In the genomic region with DNA sequence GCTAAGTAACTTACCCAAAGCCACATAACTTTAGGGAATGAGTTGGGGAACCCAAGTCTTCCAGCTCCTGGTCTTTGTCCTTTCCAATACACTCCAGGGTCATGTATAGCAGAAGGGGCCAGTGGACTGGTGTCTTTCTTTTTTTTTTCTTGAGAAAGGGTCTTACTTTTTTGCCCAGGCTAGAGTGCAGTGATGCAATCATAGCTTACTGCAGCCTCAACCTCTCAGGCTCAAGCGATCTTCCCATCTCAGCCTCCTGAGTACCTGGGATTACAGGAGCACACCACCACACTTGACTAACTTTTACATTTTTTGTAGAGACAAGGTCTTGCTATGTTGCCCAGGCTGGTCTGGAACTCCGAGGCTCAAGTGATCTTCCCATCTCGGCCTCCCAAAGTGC, we compare ENCODE assay signal across 12 cellular contexts.
"Had no signal": no experiment of that assay in that cellular context is flagged by ENCODE, and none has a peak within 500 bp of the region (broad histone marks: within the 10 kb centered on the region; RNA-seq: fewer than 3 reads in every experiment).

No MANE protein-coding gene starts in this region.

- DNase-seq: activated naive CD4-positive, alpha-beta T cell treated with anti-CD3 and anti-CD28 coated beads for 36 hours; activated T-cell treated with anti-CD3 and anti-CD28 coated beads for 4 hours; esophagus squamous epithelium; heart right ventricle; left lung; mesendoderm; T1000; transverse colon had no signal

- FAIRE-seq: islet of Langerhans had no signal

- H3K27ac Mint-ChIP-seq: activated naive CD4-positive, alpha-beta T cell treated with anti-CD3 and anti-CD28 coated beads for 36 hours; activated T-helper 17 cell treated with anti-CD3 and anti-CD28 coated beads, Interleukin-2, amount 50 U/mL, for 72 hours; stimulated activated effector memory CD8-positive, alpha-beta T cell treated with anti-CD3 and anti-CD28 coated beads, Interleukin-12 subunit alpha, Interleukin-12 subunit beta, amount 100 ng/mL, for 72 hours had no signal

- H3K36me3 Mint-ChIP-seq: stimulated activated effector memory CD8-positive, alpha-beta T cell treated with anti-CD3 and anti-CD28 coated beads, Interleukin-12 subunit alpha, Interleukin-12 subunit beta, amount 100 ng/mL, for 72 hours had no signal

- ATAC-seq: stimulated activated effector memory CD8-positive, alpha-beta T cell treated with anti-CD3 and anti-CD28 coated beads, Interleukin-12 subunit alpha, Interleukin-12 subunit beta, amount 100 ng/mL, for 72 hours had no signal

- H3K27me3 ChIP-seq: adrenal gland, heart right ventricle, left lung, transverse colon had no signal

- H3K36me3 ChIP-seq: adrenal gland, esophagus squamous epithelium, heart right ventricle, left lung, transverse colon had no signal

- H3K9me3 Mint-ChIP-seq: activated naive CD4-positive, alpha-beta T cell treated with anti-CD3 and anti-CD28 coated beads for 36 hours; activated T-helper 17 cell treated with anti-CD3 and anti-CD28 coated beads, Interleukin-2, amount 50 U/mL, for 72 hours; stimulated activated effector memory CD8-positive, alpha-beta T cell treated with anti-CD3 and anti-CD28 coated beads, Interleukin-12 subunit alpha, Interleukin-12 subunit beta, amount 100 ng/mL, for 72 hours had no signal

- H3K9me3 ChIP-seq: adrenal gland, esophagus squamous epithelium, heart right ventricle, left lung, transverse colon had no signal

- H3K27me3 Mint-ChIP-seq: activated T-helper 17 cell treated with anti-CD3 and anti-CD28 coated beads, Interleukin-2, amount 50 U/mL, for 72 hours had no signal

- H3K4me1 Mint-ChIP-seq: activated T-helper 17 cell treated with anti-CD3 and anti-CD28 coated beads, Interleukin-2, amount 50 U/mL, for 72 hours; stimulated activated effector memory CD8-positive, alpha-beta T cell treated with anti-CD3 and anti-CD28 coated beads, Interleukin-12 subunit alpha, Interleukin-12 subunit beta, amount 100 ng/mL, for 72 hours had no signal

- H3K27ac ChIP-seq: transverse colon had no signal

- H3K4me3 Mint-ChIP-seq: activated naive CD4-positive, alpha-beta T cell treated with anti-CD3 and anti-CD28 coated beads for 36 hours; activated T-helper 17 cell treated with anti-CD3 and anti-CD28 coated beads, Interleukin-2, amount 50 U/mL, for 72 hours; stimulated activated effector memory CD8-positive, alpha-beta T cell treated with anti-CD3 and anti-CD28 coated beads, Interleukin-12 subunit alpha, Interleukin-12 subunit beta, amount 100 ng/mL, for 72 hours had no signal

- H3K4me3 ChIP-seq: adrenal gland, esophagus squamous epithelium, heart right ventricle, left lung, transverse colon had no signal
